1 cellular context compared by ENCODE assay signal in the genomic region with DNA sequence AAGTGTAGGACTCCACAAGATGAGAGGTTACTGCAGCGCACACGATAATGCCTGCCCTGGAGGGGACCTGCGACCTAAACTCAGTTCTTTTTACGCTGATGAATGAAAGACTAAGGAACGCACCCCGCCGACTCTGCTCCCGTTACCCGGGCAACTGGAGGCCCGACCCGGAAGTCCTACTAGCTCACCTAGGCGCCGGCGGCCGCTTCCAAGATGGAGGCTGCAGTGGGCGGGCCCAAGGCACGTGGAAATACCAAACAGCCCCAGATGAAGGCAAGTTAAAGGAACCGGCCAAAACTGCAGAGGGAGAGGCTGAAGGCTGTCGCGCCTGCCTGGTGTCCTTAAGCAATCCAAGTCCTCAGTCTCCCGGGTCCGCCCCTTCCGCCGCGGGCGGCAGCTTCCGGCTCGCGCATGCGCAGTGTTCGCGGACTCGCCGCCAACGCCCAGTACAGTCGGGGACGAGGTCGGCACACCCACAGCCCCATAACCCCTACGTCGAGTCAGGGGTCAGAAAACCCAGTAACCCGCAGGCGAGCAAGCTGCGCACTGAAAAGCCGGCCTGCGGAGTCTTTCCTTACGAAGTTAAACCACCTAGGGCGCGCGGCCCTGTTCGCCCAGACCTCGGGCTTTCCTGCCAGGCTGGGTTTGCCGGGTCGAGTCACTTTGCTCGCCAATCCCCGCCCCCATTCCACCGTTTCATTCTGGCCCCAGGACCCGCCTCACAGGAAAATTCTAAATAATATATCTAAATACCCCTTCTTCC.
TF ChIP-seq lines count a peak whose summit lies in the region.

A gene with protein sequence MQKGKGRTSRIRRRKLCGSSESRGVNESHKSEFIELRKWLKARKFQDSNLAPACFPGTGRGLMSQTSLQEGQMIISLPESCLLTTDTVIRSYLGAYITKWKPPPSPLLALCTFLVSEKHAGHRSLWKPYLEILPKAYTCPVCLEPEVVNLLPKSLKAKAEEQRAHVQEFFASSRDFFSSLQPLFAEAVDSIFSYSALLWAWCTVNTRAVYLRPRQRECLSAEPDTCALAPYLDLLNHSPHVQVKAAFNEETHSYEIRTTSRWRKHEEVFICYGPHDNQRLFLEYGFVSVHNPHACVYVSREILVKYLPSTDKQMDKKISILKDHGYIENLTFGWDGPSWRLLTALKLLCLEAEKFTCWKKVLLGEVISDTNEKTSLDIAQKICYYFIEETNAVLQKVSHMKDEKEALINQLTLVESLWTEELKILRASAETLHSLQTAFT (minus strand): TSS at position 368 of the 763 bp plus-strand sequence. CDS start 1,638 bp downstream, outside the sequence.

TF ChIP-seq in GM12878, 131 proteins besides CTCF, POLR2A, EP300 and RAD21 (continued from another document and continues in another):
- TF ChIP-seq, protein P1, sequence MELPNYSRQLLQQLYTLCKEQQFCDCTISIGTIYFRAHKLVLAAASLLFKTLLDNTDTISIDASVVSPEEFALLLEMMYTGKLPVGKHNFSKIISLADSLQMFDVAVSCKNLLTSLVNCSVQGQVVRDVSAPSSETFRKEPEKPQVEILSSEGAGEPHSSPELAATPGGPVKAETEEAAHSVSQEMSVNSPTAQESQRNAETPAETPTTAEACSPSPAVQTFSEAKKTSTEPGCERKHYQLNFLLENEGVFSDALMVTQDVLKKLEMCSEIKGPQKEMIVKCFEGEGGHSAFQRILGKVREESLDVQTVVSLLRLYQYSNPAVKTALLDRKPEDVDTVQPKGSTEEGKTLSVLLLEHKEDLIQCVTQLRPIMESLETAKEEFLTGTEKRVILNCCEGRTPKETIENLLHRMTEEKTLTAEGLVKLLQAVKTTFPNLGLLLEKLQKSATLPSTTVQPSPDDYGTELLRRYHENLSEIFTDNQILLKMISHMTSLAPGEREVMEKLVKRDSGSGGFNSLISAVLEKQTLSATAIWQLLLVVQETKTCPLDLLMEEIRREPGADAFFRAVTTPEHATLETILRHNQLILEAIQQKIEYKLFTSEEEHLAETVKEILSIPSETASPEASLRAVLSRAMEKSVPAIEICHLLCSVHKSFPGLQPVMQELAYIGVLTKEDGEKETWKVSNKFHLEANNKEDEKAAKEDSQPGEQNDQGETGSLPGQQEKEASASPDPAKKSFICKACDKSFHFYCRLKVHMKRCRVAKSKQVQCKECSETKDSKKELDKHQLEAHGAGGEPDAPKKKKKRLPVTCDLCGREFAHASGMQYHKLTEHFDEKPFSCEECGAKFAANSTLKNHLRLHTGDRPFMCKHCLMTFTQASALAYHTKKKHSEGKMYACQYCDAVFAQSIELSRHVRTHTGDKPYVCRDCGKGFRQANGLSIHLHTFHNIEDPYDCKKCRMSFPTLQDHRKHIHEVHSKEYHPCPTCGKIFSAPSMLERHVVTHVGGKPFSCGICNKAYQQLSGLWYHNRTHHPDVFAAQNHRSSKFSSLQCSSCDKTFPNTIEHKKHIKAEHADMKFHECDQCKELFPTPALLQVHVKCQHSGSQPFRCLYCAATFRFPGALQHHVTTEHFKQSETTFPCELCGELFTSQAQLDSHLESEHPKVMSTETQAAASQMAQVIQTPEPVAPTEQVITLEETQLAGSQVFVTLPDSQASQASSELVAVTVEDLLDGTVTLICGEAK (IDR thresholded peaks at IDR 0.05; ENCODE audit: borderline replicate concordance): peak; percentile 92
- TF ChIP-seq MXI1 (IDR thresholded peaks at IDR 0.05; ENCODE audit: low read depth, low read length): peak; percentile 95
- TF ChIP-seq TBL1XR1 (IDR thresholded peaks at IDR 0.05; ENCODE audit: low read depth, low read length): peak; percentile 56; the same call in 1 of the 2 replicates
- TF ChIP-seq, protein P2, sequence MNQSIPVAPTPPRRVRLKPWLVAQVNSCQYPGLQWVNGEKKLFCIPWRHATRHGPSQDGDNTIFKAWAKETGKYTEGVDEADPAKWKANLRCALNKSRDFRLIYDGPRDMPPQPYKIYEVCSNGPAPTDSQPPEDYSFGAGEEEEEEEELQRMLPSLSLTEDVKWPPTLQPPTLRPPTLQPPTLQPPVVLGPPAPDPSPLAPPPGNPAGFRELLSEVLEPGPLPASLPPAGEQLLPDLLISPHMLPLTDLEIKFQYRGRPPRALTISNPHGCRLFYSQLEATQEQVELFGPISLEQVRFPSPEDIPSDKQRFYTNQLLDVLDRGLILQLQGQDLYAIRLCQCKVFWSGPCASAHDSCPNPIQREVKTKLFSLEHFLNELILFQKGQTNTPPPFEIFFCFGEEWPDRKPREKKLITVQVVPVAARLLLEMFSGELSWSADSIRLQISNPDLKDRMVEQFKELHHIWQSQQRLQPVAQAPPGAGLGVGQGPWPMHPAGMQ (IDR thresholded peaks at IDR 0.05; ENCODE audit: borderline replicate concordance): no peak
- TF ChIP-seq CBX5 (IDR thresholded peaks at IDR 0.05; ENCODE audit: low read depth): no peak
- TF ChIP-seq, protein P3, sequence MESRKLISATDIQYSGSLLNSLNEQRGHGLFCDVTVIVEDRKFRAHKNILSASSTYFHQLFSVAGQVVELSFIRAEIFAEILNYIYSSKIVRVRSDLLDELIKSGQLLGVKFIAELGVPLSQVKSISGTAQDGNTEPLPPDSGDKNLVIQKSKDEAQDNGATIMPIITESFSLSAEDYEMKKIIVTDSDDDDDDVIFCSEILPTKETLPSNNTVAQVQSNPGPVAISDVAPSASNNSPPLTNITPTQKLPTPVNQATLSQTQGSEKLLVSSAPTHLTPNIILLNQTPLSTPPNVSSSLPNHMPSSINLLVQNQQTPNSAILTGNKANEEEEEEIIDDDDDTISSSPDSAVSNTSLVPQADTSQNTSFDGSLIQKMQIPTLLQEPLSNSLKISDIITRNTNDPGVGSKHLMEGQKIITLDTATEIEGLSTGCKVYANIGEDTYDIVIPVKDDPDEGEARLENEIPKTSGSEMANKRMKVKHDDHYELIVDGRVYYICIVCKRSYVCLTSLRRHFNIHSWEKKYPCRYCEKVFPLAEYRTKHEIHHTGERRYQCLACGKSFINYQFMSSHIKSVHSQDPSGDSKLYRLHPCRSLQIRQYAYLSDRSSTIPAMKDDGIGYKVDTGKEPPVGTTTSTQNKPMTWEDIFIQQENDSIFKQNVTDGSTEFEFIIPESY (IDR thresholded peaks at IDR 0.05): no peak
- TF ChIP-seq ASH2L (IDR thresholded peaks at IDR 0.05; ENCODE audit: borderline replicate concordance, low read depth): peak; percentile 73; the same call in 1 of the 2 replicates
- TF ChIP-seq NR2C1 (IDR thresholded peaks at IDR 0.05): peak; percentile 95
- TF ChIP-seq MTA2 (IDR thresholded peaks at IDR 0.05; ENCODE audit: low read depth): peak; percentile 44
- no peak for TF ChIP-seq POU2F2 (IDR thresholded peaks at IDR 0.05; ENCODE audit: borderline replicate concordance, low read depth, low read length)
- no peak for TF ChIP-seq RAD51 (IDR thresholded peaks at IDR 0.05)
- TF ChIP-seq MEF2B (IDR thresholded peaks at IDR 0.05; ENCODE audit: partially characterized antibody, poor library complexity, severe bottlenecking): peak; percentile 14
- peak; percentile 63 for TF ChIP-seq SP1 (IDR thresholded peaks at IDR 0.05; ENCODE audit: low read depth, low read length)
- TF ChIP-seq RUNX3 (IDR thresholded peaks at IDR 0.05; ENCODE audit: low read length): 0 out of 2 replicates have a peak, but pooled peaks have one; percentile 7
- peak; percentile 90 for TF ChIP-seq POLR2AphosphoS5 (IDR thresholded peaks at IDR 0.05; ENCODE audit: low read length)
- TF ChIP-seq FOXK2 (IDR thresholded peaks at IDR 0.05): peak; percentile 21; the same call in 1 of the 2 replicates
- TF ChIP-seq, protein P4, sequence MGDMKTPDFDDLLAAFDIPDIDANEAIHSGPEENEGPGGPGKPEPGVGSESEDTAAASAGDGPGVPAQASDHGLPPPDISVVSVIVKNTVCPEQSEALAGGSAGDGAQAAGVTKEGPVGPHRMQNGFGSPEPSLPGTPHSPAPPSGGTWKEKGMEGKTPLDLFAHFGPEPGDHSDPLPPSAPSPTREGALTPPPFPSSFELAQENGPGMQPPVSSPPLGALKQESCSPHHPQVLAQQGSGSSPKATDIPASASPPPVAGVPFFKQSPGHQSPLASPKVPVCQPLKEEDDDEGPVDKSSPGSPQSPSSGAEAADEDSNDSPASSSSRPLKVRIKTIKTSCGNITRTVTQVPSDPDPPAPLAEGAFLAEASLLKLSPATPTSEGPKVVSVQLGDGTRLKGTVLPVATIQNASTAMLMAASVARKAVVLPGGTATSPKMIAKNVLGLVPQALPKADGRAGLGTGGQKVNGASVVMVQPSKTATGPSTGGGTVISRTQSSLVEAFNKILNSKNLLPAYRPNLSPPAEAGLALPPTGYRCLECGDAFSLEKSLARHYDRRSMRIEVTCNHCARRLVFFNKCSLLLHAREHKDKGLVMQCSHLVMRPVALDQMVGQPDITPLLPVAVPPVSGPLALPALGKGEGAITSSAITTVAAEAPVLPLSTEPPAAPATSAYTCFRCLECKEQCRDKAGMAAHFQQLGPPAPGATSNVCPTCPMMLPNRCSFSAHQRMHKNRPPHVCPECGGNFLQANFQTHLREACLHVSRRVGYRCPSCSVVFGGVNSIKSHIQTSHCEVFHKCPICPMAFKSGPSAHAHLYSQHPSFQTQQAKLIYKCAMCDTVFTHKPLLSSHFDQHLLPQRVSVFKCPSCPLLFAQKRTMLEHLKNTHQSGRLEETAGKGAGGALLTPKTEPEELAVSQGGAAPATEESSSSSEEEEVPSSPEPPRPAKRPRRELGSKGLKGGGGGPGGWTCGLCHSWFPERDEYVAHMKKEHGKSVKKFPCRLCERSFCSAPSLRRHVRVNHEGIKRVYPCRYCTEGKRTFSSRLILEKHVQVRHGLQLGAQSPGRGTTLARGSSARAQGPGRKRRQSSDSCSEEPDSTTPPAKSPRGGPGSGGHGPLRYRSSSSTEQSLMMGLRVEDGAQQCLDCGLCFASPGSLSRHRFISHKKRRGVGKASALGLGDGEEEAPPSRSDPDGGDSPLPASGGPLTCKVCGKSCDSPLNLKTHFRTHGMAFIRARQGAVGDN (IDR thresholded peaks at IDR 0.05): peak; percentile 67
- TF ChIP-seq SIX5 (IDR thresholded peaks at IDR 0.05; ENCODE audit: low read depth, low read length, severe bottlenecking): peak; percentile 21
- no peak for TF ChIP-seq SREBF2 (IDR thresholded peaks at IDR 0.05; ENCODE audit: low read length)
- TF ChIP-seq TAF1 (IDR thresholded peaks at IDR 0.05; ENCODE audit: borderline replicate concordance, low read depth, low read length): peak; percentile 72
- no peak for TF ChIP-seq ZNF622 (IDR thresholded peaks at IDR 0.05)
- TF ChIP-seq SMC3 (IDR thresholded peaks at IDR 0.05; ENCODE audit: borderline replicate concordance, low read length): 0 out of 2 replicates have a peak, but pooled peaks have one; percentile 17
- TF ChIP-seq, protein P5, sequence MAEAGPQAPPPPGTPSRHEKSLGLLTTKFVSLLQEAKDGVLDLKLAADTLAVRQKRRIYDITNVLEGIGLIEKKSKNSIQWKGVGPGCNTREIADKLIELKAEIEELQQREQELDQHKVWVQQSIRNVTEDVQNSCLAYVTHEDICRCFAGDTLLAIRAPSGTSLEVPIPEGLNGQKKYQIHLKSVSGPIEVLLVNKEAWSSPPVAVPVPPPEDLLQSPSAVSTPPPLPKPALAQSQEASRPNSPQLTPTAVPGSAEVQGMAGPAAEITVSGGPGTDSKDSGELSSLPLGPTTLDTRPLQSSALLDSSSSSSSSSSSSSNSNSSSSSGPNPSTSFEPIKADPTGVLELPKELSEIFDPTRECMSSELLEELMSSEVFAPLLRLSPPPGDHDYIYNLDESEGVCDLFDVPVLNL (IDR thresholded peaks at IDR 0.05; ENCODE audit: low read depth, low read length): 0 out of 2 replicates have a peak, but pooled peaks have one; percentile 37
- TF ChIP-seq SPI1 (IDR thresholded peaks at IDR 0.05; ENCODE audit: borderline replicate concordance, insufficient read depth, low read depth, low read length): 0 out of 2 replicates have a peak, but pooled peaks have one; percentile 2
- peak in 1 of 2 experiments; percentile 2; a peak in 1 of 3 replicates for TF ChIP-seq EGR1 (IDR thresholded peaks at IDR 0.05; ENCODE audit: borderline replicate concordance in 1 of 2, low read depth in 2 of 2, low read length in 2 of 2)
- TF ChIP-seq, protein P6, sequence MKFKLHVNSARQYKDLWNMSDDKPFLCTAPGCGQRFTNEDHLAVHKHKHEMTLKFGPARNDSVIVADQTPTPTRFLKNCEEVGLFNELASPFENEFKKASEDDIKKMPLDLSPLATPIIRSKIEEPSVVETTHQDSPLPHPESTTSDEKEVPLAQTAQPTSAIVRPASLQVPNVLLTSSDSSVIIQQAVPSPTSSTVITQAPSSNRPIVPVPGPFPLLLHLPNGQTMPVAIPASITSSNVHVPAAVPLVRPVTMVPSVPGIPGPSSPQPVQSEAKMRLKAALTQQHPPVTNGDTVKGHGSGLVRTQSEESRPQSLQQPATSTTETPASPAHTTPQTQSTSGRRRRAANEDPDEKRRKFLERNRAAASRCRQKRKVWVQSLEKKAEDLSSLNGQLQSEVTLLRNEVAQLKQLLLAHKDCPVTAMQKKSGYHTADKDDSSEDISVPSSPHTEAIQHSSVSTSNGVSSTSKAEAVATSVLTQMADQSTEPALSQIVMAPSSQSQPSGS (IDR thresholded peaks at IDR 0.05; ENCODE audit: low read length): no peak
- TF ChIP-seq, protein P7, sequence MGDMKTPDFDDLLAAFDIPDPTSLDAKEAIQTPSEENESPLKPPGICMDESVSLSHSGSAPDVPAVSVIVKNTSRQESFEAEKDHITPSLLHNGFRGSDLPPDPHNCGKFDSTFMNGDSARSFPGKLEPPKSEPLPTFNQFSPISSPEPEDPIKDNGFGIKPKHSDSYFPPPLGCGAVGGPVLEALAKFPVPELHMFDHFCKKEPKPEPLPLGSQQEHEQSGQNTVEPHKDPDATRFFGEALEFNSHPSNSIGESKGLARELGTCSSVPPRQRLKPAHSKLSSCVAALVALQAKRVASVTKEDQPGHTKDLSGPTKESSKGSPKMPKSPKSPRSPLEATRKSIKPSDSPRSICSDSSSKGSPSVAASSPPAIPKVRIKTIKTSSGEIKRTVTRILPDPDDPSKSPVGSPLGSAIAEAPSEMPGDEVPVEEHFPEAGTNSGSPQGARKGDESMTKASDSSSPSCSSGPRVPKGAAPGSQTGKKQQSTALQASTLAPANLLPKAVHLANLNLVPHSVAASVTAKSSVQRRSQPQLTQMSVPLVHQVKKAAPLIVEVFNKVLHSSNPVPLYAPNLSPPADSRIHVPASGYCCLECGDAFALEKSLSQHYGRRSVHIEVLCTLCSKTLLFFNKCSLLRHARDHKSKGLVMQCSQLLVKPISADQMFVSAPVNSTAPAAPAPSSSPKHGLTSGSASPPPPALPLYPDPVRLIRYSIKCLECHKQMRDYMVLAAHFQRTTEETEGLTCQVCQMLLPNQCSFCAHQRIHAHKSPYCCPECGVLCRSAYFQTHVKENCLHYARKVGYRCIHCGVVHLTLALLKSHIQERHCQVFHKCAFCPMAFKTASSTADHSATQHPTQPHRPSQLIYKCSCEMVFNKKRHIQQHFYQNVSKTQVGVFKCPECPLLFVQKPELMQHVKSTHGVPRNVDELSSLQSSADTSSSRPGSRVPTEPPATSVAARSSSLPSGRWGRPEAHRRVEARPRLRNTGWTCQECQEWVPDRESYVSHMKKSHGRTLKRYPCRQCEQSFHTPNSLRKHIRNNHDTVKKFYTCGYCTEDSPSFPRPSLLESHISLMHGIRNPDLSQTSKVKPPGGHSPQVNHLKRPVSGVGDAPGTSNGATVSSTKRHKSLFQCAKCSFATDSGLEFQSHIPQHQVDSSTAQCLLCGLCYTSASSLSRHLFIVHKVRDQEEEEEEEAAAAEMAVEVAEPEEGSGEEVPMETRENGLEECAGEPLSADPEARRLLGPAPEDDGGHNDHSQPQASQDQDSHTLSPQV (IDR thresholded peaks at IDR 0.05): no peak
- TF ChIP-seq NRF1 (conservative IDR thresholded peaks at IDR 0.05; ENCODE audit: low read depth, low read length): peak; percentile 86
- peak; percentile 77 for TF ChIP-seq IKZF1 (conservative IDR thresholded peaks at IDR 0.05)
- no peak for TF ChIP-seq HDGF (IDR thresholded peaks at IDR 0.05)
- TF ChIP-seq TCF12 (IDR thresholded peaks at IDR 0.05; ENCODE audit: low read depth, low read length): 0 out of 2 replicates have a peak, but pooled peaks have one; percentile 13
- TF ChIP-seq YY1 (IDR thresholded peaks at IDR 0.05; ENCODE audit: low read depth, low read length): peak; percentile 96
- no peak for TF ChIP-seq EZH2 (IDR thresholded peaks at IDR 0.05; ENCODE audit: borderline replicate concordance, control insufficient read depth, low read depth, low read length)
